ENCODE assay signal across 12 cellular contexts in genomic region chr19:46824887-46825730, GRCh38. TPM values are rescaled to one million over a fixed set of nuclear protein-coding genes. Genes with fewer than 3 reads are reported as not detected.
DNase-seq lines count a peak whose midpoint lies in the region; ATAC-seq and TF ChIP-seq lines count a peak whose summit lies in the region.
"Had no signal": no experiment of that assay in that cellular context is flagged by ENCODE, and none has a peak within 500 bp of the region (broad histone marks: within the 10 kb centered on the region; RNA-seq: fewer than 3 reads in every experiment).

No MANE protein-coding gene starts in this region.

- H3K4me3 ChIP-seq in right atrium auricular region (no peak overlapping the region), heart right ventricle (no peak overlapping the region)

- peaks cover 0 to 6% of the 10 kb centered on the region in 2 donors for H3K4me1 ChIP-seq in right atrium auricular region
- H3K4me1 ChIP-seq in heart right ventricle, result peaks cover 0 to 34% (median 5%) of the 10 kb centered on the region in 9 donors

- TF ChIP-seq CTCF in right atrium auricular region (IDR thresholded peaks at IDR 0.05) (no peak), heart right ventricle (IDR thresholded peaks at IDR 0.05) (peak in 1 of 9 donors; percentile 13)

- ATAC-seq in Right ventricle myocardium superior (ENCODE audit: poor library complexity) (peak; percentile 60), heart right ventricle (peak in 6 of 8 donors; percentile 48 to 70 (median 61))
- no peak for ATAC-seq in activated CD4-positive, CD25-positive, alpha-beta regulatory T cell treated with anti-CD3 and anti-CD28 coated beads, Interleukin-2, amount 50 U/mL, for 24 hours

- DNase-seq in Right ventricle myocardium superior (no peak), right atrium auricular region (ENCODE audit: low spot score) (no peak), OCI-M1 (lab: John Stamatoyannopoulos, UW) (peak; percentile 66), heart right ventricle (no peak), GM19240 (ENCODE audit: insufficient read length, low spot score) (no peak), superior temporal gyrus (ENCODE audit: extremely low spot score) (no peak), retina (no peak)
- DNase-seq: activated CD8-positive, alpha-beta memory T cell treated with anti-CD3 and anti-CD28 coated beads, Interleukin-2, amount 50 U/mL, for 48 hours; cerebellar nuclear complex; COR-L47; Karpas-422 had no signal

- H3K36me3 ChIP-seq in right atrium auricular region (no peaks in the 10 kb centered on the region), heart right ventricle (no peaks in the 10 kb centered on the region)

- H3K27ac ChIP-seq in right atrium auricular region (no peak overlapping the region), heart right ventricle (peak overlapping the region in 1 of 10 donors; percentile 71)

- no peaks in the 10 kb centered on the region for H3K9me3 ChIP-seq in right atrium auricular region
- H3K9me3 ChIP-seq in heart right ventricle, result no peaks in the 10 kb centered on the region

- H3K27me3 ChIP-seq in right atrium auricular region, result no peaks in the 10 kb centered on the region
- no peaks in the 10 kb centered on the region for H3K27me3 ChIP-seq in heart right ventricle

- WGBS in heart right ventricle, 2 donors, result 72 to 83% methylated on average over 21 of the region's 21 CpGs

- intact Hi-C loops in Right ventricle myocardium superior (cut with DNase I), result no loop called here
- intact Hi-C loops in heart right ventricle (cut with DNase I), result no loop called here

RNA-seq across cellular contexts. Expression of gene AP2S1, which starts 25.5 kb away (rescaled TPM):
- total RNA-seq in Right ventricle myocardium superior, result 78.0 TPM
- total RNA-seq in right atrium auricular region, result 100 to 1,000 TPM in 1 of 2 donors, 10 to 100 TPM in 1; 61.0 to 103 TPM
- 100 to 1,000 TPM in 2 of 10 donors, 10 to 100 TPM in 8; 68.7 to 123 (median 79.0) TPM for total RNA-seq in heart right ventricle
- polyA plus RNA-seq in heart right ventricle, result 100 to 1,000 TPM in 1 of 2 donors, 10 to 100 TPM in 1; 96.9 to 192 TPM

RNA-seq across cellular contexts. Expression of gene ARHGAP35, which starts 35.7 kb away (rescaled TPM):
- total RNA-seq in Right ventricle myocardium superior, result 62.6 TPM
- 10 to 100 TPM; 59.1 to 76.5 TPM for total RNA-seq in right atrium auricular region
- 10 to 100 TPM; 69.1 to 96.5 (median 74.0) TPM for total RNA-seq in heart right ventricle
- polyA plus RNA-seq in heart right ventricle, result 10 to 100 TPM; 20.8 to 23.3 TPM

RNA-seq across cellular contexts. Expression of gene SLC1A5, which starts 36.7 kb away (rescaled TPM):
- total RNA-seq in Right ventricle myocardium superior (7.0 TPM), right atrium auricular region (10 to 100 TPM; 21.2 to 42.6 TPM), heart right ventricle (10 to 100 TPM in 2 of 10 donors, 1 to 10 TPM in 8; 3.2 to 17.7 (median 5.3) TPM)
- 10 to 100 TPM in 1 of 2 donors, 1 to 10 TPM in 1; 6.3 to 30.5 TPM for polyA plus RNA-seq in heart right ventricle

Comparison
In these comparisons a context has a peak if more than half of its experiments do, and no peak if none do; other contexts are left out.
1. ATAC-seq: peak in Right ventricle myocardium superior (single experiment) and heart right ventricle (6 of 8); none in activated CD4-positive, CD25-positive, alpha-beta regulatory T cell treated with anti-CD3 and anti-CD28 coated beads, Interleukin-2, amount 50 U/mL, for 24 hours (0 of 2).